Comparison of ENCODE assay signal across 24 cellular contexts in genomic region chrX:71475906-71476305, GRCh38. TPM values are rescaled to one million over a fixed set of nuclear protein-coding genes. Genes with fewer than 3 reads are reported as not detected.
A peak's percentile ranks its signal among the peaks of the same experiment; 100 is the strongest.
DNase-seq lines count a peak whose midpoint lies in the region; ATAC-seq, FAIRE-seq and TF ChIP-seq lines count a peak whose summit lies in the region.
"Had no signal": no experiment of that assay in that cellular context is flagged by ENCODE, and none has a peak within 500 bp of the region (broad histone marks: within the 10 kb centered on the region; RNA-seq: fewer than 3 reads in every experiment).

No MANE protein-coding gene starts in this region.

- H3K36me3 Mint-ChIP-seq in T-helper 2 cell treated with Interferon-gamma antibody and Interleukin-4, amounts not matched to agents 5 μg/mL and 100 μg/mL, for 36 hours (ENCODE audit: low read depth): peaks cover 3% of the 10 kb centered on the region

- H3K4me3 Mint-ChIP-seq in T-helper 2 cell treated with Interferon-gamma antibody and Interleukin-4, amounts not matched to agents 5 μg/mL and 100 μg/mL, for 36 hours: no peak overlapping the region
- H3K4me3 Mint-ChIP-seq: CD4-positive, alpha-beta T cell; IgD-negative memory B cell had no signal

- H3K9me1 ChIP-seq in K562 (ENCODE audit: control insufficient read depth, insufficient read depth, low read length): no peaks in the 10 kb centered on the region

- TF ChIP-seq CTCF in K562 (IDR thresholded peaks at IDR 0.05 in 2 of 3, conservative IDR thresholded peaks at IDR 0.05 in 1 of 3; ENCODE audit: insufficient read depth in 2 of 3, low read depth in 1 of 3, low read length in 3 of 3) (no peak), A673 (conservative IDR thresholded peaks at IDR 0.05; ENCODE audit: low read depth, low read length) (no peak)

- TF ChIP-seq RAD21 in K562 (CRISPR knock-in tag; conservative IDR thresholded peaks at IDR 0.05 in 1 of 2, IDR thresholded peaks at IDR 0.05 in 1 of 2): no peak

- CTCF ChIA-PET in K562 (lab: Yijun Ruan, JAX; ENCODE audit: low intra/inter-chr PET ratio) (no interaction called here), A673 (lab: Charles Lee) (no interaction called here)

- DNase-seq in CD1c-positive myeloid dendritic cell (ENCODE audit: extremely low spot score): peak; percentile 3
- peak; percentile 45 for DNase-seq in KBM-7
- DNase-seq in K562 (ENCODE audit: extremely low read depth in 1 of 4, low spot score in 3 of 4): no peak
- DNase-seq in head of caudate nucleus: no peak
- no peak for DNase-seq in T-helper 2 cell treated with Interferon-gamma antibody and Interleukin-4, amounts not matched to agents 5 μg/mL and 100 μg/mL, for 36 hours (ENCODE audit: low spot score)
- no peak for DNase-seq in A673 (ENCODE audit: low spot score)
- DNase-seq: BE2C; CD4-positive, alpha-beta T cell; COR-L47; DMS53; GF-D8; Karpas-422; NCI-H2029; NCI-H446; NCI-H524 treated with DMSO at 0.1 percent for 48 hours; NCI-H774; PC-9; T-helper 1 cell had no signal

- in situ Hi-C loops in KBM-7 (cut with MboI; ENCODE audit: low pct_unique_long_range_greater_than_20kb, low sequenced_read_pairs) (no loop called here), K562 (cut with MboI) (no loop called here)

- peaks cover 4% of the 10 kb centered on the region for H3K4me1 Mint-ChIP-seq in T-helper 2 cell treated with Interferon-gamma antibody and Interleukin-4, amounts not matched to agents 5 μg/mL and 100 μg/mL, for 36 hours (ENCODE audit: low read depth)
- H3K4me1 Mint-ChIP-seq: IgD-negative memory B cell had no signal

- TF ChIP-seq POLR2A in K562 (conservative IDR thresholded peaks at IDR 0.05): no peak

- H3K9ac ChIP-seq in K562 (ENCODE audit: insufficient read depth in 1 of 2, low read depth in 2 of 2, low read length in 2 of 2): no peak overlapping the region

- BruUV-seq in K562 (replicated peaks; lab: Mats Ljungman, UMichigan) (no TSS peak), A673 (replicated peaks; lab: Mats Ljungman, UMichigan) (no TSS peak)

- no peak overlapping the region for H3K27ac Mint-ChIP-seq in T-helper 2 cell treated with Interferon-gamma antibody and Interleukin-4, amounts not matched to agents 5 μg/mL and 100 μg/mL, for 36 hours
- H3K27ac Mint-ChIP-seq: CD4-positive, alpha-beta T cell; IgD-negative memory B cell had no signal

- no peaks in the 10 kb centered on the region for H4K20me1 ChIP-seq in K562 (replicated peaks; ENCODE audit: control insufficient read depth, insufficient read depth, low read length)

- H3K27me3 Mint-ChIP-seq in T-helper 2 cell treated with Interferon-gamma antibody and Interleukin-4, amounts not matched to agents 5 μg/mL and 100 μg/mL, for 36 hours (ENCODE audit: low read depth): no peaks in the 10 kb centered on the region
- H3K27me3 Mint-ChIP-seq: CD4-positive, alpha-beta T cell; IgD-negative memory B cell had no signal

- H3K4me3 ChIP-seq in K562: no peak overlapping the region
- H3K4me3 ChIP-seq in A673 (ENCODE audit: low read depth, low read length, poor library complexity, severe bottlenecking): no peak overlapping the region
- H3K4me3 ChIP-seq: PC-9 had no signal

- POLR2A ChIA-PET in K562 (lab: Yijun Ruan, JAX): no interaction called here
- POLR2A ChIA-PET in A673 (lab: Charles Lee; ENCODE audit: low non-redundant PET): no interaction called here

- no peak for TF ChIP-seq EP300 in K562 (IDR thresholded peaks at IDR 0.05; ENCODE audit: low read length)

- WGBS in K562 (ENCODE audit: insufficient coverage, low coverage, missing lambda C conversion rate): 17% methylated on average over 5 of the region's 5 CpGs

- intact Hi-C loops in K562 (cut with micrococcal nuclease): no loop called here
- intact Hi-C loops in head of caudate nucleus (cut with DNase I): no loop called here
- intact Hi-C loops in A673 (cut with micrococcal nuclease; ENCODE audit: unreplicated experiment): no loop called here

- no peaks in the 10 kb centered on the region for H3K79me2 ChIP-seq in K562 (ENCODE audit: control insufficient read depth, insufficient read depth, low read length)

- no peaks in the 10 kb centered on the region for H3K9me3 Mint-ChIP-seq in T-helper 2 cell treated with Interferon-gamma antibody and Interleukin-4, amounts not matched to agents 5 μg/mL and 100 μg/mL, for 36 hours
- H3K9me3 Mint-ChIP-seq: CD4-positive, alpha-beta T cell; IgD-negative memory B cell had no signal

- H3K27me3 ChIP-seq in K562 (ENCODE audit: control insufficient read depth in 2 of 2, insufficient read depth in 2 of 2, low read length in 2 of 2): no peaks in the 10 kb centered on the region
- no peaks in the 10 kb centered on the region for H3K27me3 ChIP-seq in A673 (replicated peaks; ENCODE audit: insufficient read depth, low read depth, low read length, poor library complexity)
- H3K27me3 ChIP-seq: BE2C had no signal

- ATAC-seq in K562 (peak; percentile 59), HG03045 (IDR thresholded peaks at IDR 0.05; ENCODE audit: unreplicated experiment) (no peak)
- ATAC-seq: HCT116, Right ventricle myocardium inferior had no signal

- H3K4me1 ChIP-seq in K562 (replicated peaks in 1 of 2; ENCODE audit: control insufficient read depth in 2 of 2, insufficient read depth in 2 of 2, low read length in 2 of 2) (no peaks in the 10 kb centered on the region), A673 (ENCODE audit: insufficient read depth, low read length, poor library complexity, severe bottlenecking) (no peaks in the 10 kb centered on the region)
- H3K4me1 ChIP-seq: BE2C had no signal

- FAIRE-seq in K562 (lab: Jason Lieb, UNC): no peak
- FAIRE-seq: GM12891 had no signal

- H3K4me2 ChIP-seq in K562 (ENCODE audit: insufficient read depth, low read length): no peak overlapping the region
- H3K4me2 ChIP-seq: PC-9 had no signal

- H3K36me3 ChIP-seq in K562 (ENCODE audit: control insufficient read depth, insufficient read depth, low read length) (no peaks in the 10 kb centered on the region), A673 (ENCODE audit: insufficient read depth, low read length, poor library complexity, severe bottlenecking) (no peaks in the 10 kb centered on the region)
- H3K36me3 ChIP-seq: BE2C had no signal

- H2AFZ ChIP-seq in K562 (ENCODE audit: low read depth, low read length): no peak overlapping the region
- H2AFZ ChIP-seq: PC-9 had no signal

- H3K27ac ChIP-seq in K562 (ENCODE audit: extremely low read depth, low read depth, low read length): no peak overlapping the region
- no peak overlapping the region for H3K27ac ChIP-seq in A673 (ENCODE audit: low read depth, low read length, poor library complexity, severe bottlenecking)
- H3K27ac ChIP-seq: HL-60, PC-9 had no signal

- H3K9me3 ChIP-seq in K562 (replicated peaks; ENCODE audit: control insufficient read depth, insufficient read depth, low read depth, low read length) (no peaks in the 10 kb centered on the region), A673 (ENCODE audit: low read depth, low read length, poor library complexity, severe bottlenecking) (no peaks in the 10 kb centered on the region)
- H3K9me3 ChIP-seq: BE2C had no signal

TF ChIP-seq in K562, 482 proteins besides CTCF, POLR2A, EP300 and RAD21 (continues in another document):
- TF ChIP-seq, protein P1, sequence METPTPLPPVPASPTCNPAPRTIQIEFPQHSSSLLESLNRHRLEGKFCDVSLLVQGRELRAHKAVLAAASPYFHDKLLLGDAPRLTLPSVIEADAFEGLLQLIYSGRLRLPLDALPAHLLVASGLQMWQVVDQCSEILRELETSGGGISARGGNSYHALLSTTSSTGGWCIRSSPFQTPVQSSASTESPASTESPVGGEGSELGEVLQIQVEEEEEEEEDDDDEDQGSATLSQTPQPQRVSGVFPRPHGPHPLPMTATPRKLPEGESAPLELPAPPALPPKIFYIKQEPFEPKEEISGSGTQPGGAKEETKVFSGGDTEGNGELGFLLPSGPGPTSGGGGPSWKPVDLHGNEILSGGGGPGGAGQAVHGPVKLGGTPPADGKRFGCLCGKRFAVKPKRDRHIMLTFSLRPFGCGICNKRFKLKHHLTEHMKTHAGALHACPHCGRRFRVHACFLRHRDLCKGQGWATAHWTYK (CRISPR knock-in tag; IDR thresholded peaks at IDR 0.05): no peak
- no peak for TF ChIP-seq RNF219 (CRISPR knock-in tag; IDR thresholded peaks at IDR 0.05)
- TF ChIP-seq NUFIP1 (IDR thresholded peaks at IDR 0.05; ENCODE audit: partially characterized antibody): no peak

RNA-seq across cellular contexts. Expression of gene OGT, which starts 57.0 kb away (rescaled TPM):
- 1,185 and 1,554 TPM in 2 replicates for total RNA-seq in K562 (2011; cell fraction: chromatin; rRNA removed; ENCODE audit: low replicate concordance)
- total RNA-seq in K562 (2011; cell fraction: nucleolus; rRNA removed): 474 and 611 TPM in 2 replicates
- total RNA-seq in K562 (2011; cell fraction: nucleoplasm; rRNA removed): 824 and 884 TPM in 2 replicates
- 70.4 and 71.3 TPM in 2 replicates for total RNA-seq in K562 (2014; rRNA removed)
- total RNA-seq in K562 (2014; rRNA removed; fragmentation: Illumina TruSeq; extraction: Trizol): 117 and 133 TPM in 2 replicates
- total RNA-seq in K562 (2015; rRNA removed; fragmentation: Illumina TruSeq; extraction: Trizol): 91.0 and 97.3 TPM in 2 replicates
- total RNA-seq in K562 (2021): 141 and 153 TPM in 2 replicates
- 347 and 456 TPM in 2 replicates for polyA plus RNA-seq in K562 (2011; rRNA removed)
- 120 and 206 TPM in 2 replicates for polyA plus RNA-seq in K562 (2011; cell fraction: cytosol; rRNA removed)
- polyA plus RNA-seq in K562 (2011; cell fraction: nucleus; rRNA removed): 2,701 and 3,076 TPM in 2 replicates
- 69.5 and 342 TPM in 2 replicates for polyA plus RNA-seq in K562 (2012)
- polyA plus RNA-seq in K562 (2014; fragmentation: Illumina TruSeq; extraction: Trizol): 109 and 121 TPM in 2 replicates
- polyA plus RNA-seq in K562 (2014; fragmentation: Nextera tagmentation; extraction: Ambion mirVana): 10 to 100 TPM; 38.9 to 52.6 TPM
- polyA plus RNA-seq in K562 (2014; rRNA removed): 170 and 211 TPM in 2 replicates
- 304 and 422 TPM in 2 replicates for polyA minus RNA-seq in K562 (2011; rRNA and poly(A)+ RNA removed)
- 67.6 and 73.0 TPM in 2 replicates for polyA minus RNA-seq in K562 (2011; cell fraction: cytosol; rRNA and poly(A)+ RNA removed)
- polyA minus RNA-seq in K562 (2011; cell fraction: nucleus; rRNA and poly(A)+ RNA removed): 450 and 778 TPM in 2 replicates
- total RNA-seq in A673 (2021): 130 and 150 TPM in 2 replicates

Comparison
In these comparisons a context has a peak if more than half of its experiments do, and no peak if none do; other contexts are left out.
1. DNase-seq: peak in CD1c-positive myeloid dendritic cell (single experiment) and KBM-7 (single experiment); none in K562 (0 of 4), head of caudate nucleus (0 of 42), T-helper 2 cell treated with Interferon-gamma antibody and Interleukin-4, amounts not matched to agents 5 μg/mL and 100 μg/mL, for 36 hours (single experiment) and A673 (single experiment).